ENCODE assay signal across 14 cellular contexts in the genomic region with DNA sequence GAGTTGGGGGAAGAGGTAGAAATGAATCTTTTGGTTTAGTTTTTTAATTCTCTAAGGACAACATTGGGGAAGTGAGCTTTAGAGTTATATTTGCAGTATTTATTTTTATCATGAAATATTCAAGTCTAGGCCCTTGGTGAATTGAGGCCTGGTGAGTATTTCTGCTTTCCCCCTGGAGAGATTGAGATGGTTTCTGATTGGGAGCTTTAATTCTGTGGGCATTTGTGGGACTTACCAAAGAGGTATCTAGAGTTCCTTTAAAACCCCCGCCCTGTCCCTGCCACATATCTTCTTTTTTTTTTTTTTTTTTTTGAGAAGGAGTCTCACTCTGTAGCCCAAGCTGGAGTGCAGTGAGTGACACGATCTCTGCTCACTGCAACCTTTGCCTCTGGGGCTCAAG. TPM values are rescaled to one million over a fixed set of nuclear protein-coding genes. Genes with fewer than 3 reads are reported as not detected.
DNase-seq lines count a peak whose midpoint lies in the region; ATAC-seq, FAIRE-seq and TF ChIP-seq lines count a peak whose summit lies in the region.
"Had no signal": no experiment of that assay in that cellular context is flagged by ENCODE, and none has a peak within 500 bp of the region (broad histone marks: within the 10 kb centered on the region; RNA-seq: fewer than 3 reads in every experiment).

No MANE protein-coding gene starts in this region.

- ATAC-seq in gastrocnemius medialis (no peak), HG03565 (IDR thresholded peaks at IDR 0.05; ENCODE audit: unreplicated experiment) (no peak)

- no peaks in the 10 kb centered on the region for H3K27me3 Mint-ChIP-seq in IgD-negative memory B cell
- H3K27me3 Mint-ChIP-seq: progenitor cell of endocrine pancreas had no signal

- TF ChIP-seq POLR2A in gastrocnemius medialis (IDR thresholded peaks at IDR 0.05), result no peak

- no peaks in the 10 kb centered on the region for H3K9me3 ChIP-seq in duodenal mucosa (ENCODE audit: control insufficient read depth in 1 of 2, low read length in 2 of 2)
- H3K9me3 ChIP-seq in gastrocnemius medialis, result no peaks in the 10 kb centered on the region
- no peaks in the 10 kb centered on the region for H3K9me3 ChIP-seq in small intestine (ENCODE audit: control insufficient read depth, low read depth)
- H3K9me3 ChIP-seq: ascending aorta had no signal

- peaks cover 1% of the 10 kb centered on the region for H3K36me3 Mint-ChIP-seq in IgD-negative memory B cell

- WGBS in small intestine, 3 donors, result 50 to 67% (median 63%) methylated on average over 2 of the region's 2 CpGs

- no peak for TF ChIP-seq CTCF in gastrocnemius medialis (IDR thresholded peaks at IDR 0.05 in 4 of 5, conservative IDR thresholded peaks at IDR 0.05 in 1 of 5)

- intact Hi-C loops in gastrocnemius medialis (cut with DNase I; ENCODE audit: low total_unique reads), result loop anchor here (2.0 kb wide), 1 partner anchor 34 kb away; no protein-coding TSS in a partner anchor

- FAIRE-seq in small intestine (lab: Jason Lieb, UNC), result no peak

- H3K4me3 ChIP-seq in GM08714 (ENCODE audit: low read length) (peak overlapping the region; percentile 29; the same call in 1 of the 2 replicates), duodenal mucosa (ENCODE audit: low read depth in 1 of 2, low read length in 2 of 2) (no peak overlapping the region), gastrocnemius medialis (peak overlapping the region in 1 of 4 donors; percentile 1), small intestine (ENCODE audit: low read depth in 1 of 2, low read length in 2 of 2) (no peak overlapping the region)
- H3K4me3 ChIP-seq: ascending aorta had no signal

- no peak overlapping the region for H3K9ac ChIP-seq in duodenal mucosa (ENCODE audit: low read depth in 1 of 2, low read length in 2 of 2)

- H3K9me3 Mint-ChIP-seq in IgD-negative memory B cell, result no peaks in the 10 kb centered on the region

- H3K4me3 Mint-ChIP-seq in IgD-negative memory B cell, result peak overlapping the region; percentile 62 to 88 (median 80)

- H3K27me3 ChIP-seq in duodenal mucosa (ENCODE audit: control insufficient read depth in 1 of 2, insufficient read depth in 2 of 2, low read length in 2 of 2) (no peaks in the 10 kb centered on the region), gastrocnemius medialis (no peaks in the 10 kb centered on the region), small intestine (ENCODE audit: control insufficient read depth in 2 of 2, insufficient read depth in 2 of 2, low read length in 2 of 2) (no peaks in the 10 kb centered on the region)
- H3K27me3 ChIP-seq: ascending aorta had no signal

- in situ Hi-C loops in gastrocnemius medialis (cut with MboI; ENCODE audit: low sequenced_read_pairs in 4 of 4), result loop anchor here in 1 of 4 donors (10.0 kb wide), 1 partner anchor 74 kb away; no protein-coding TSS in a partner anchor

- H3K4me1 ChIP-seq in duodenal mucosa (ENCODE audit: control insufficient read depth in 1 of 2, insufficient read depth in 2 of 2, low read length in 2 of 2) (peaks cover 12 to 31% of the 10 kb centered on the region in 2 donors), gastrocnemius medialis (peaks cover 78 to 80% of the 10 kb centered on the region in 2 donors), small intestine (ENCODE audit: control insufficient read depth in 2 of 2, insufficient read depth in 1 of 2, low read depth in 1 of 2, low read length in 1 of 2) (peaks cover 0 to 6% of the 10 kb centered on the region in 2 donors)

- no peak for DNase-seq in gastrocnemius medialis
- DNase-seq in NCI-H526 treated with DMSO at 0.1 percent for 48 hours (lab: John Stamatoyannopoulos, UW), result no peak
- no peak for DNase-seq in NCI-H2081 (lab: John Stamatoyannopoulos, UW)
- no peak for DNase-seq in small intestine
- DNase-seq: EL, NCI-H1105, NCI-H226, OCI-M1 had no signal

- peak overlapping the region; percentile 54 to 94 (median 91) for H3K27ac Mint-ChIP-seq in IgD-negative memory B cell
- H3K27ac Mint-ChIP-seq: progenitor cell of endocrine pancreas had no signal

- H3K36me3 ChIP-seq in duodenal mucosa (ENCODE audit: control insufficient read depth in 1 of 2, insufficient read depth in 2 of 2, low read length in 2 of 2) (peaks cover 0 to 22% of the 10 kb centered on the region in 2 donors), gastrocnemius medialis (no peaks in the 10 kb centered on the region), small intestine (ENCODE audit: control insufficient read depth in 2 of 2, insufficient read depth in 2 of 2, low read length in 2 of 2) (peaks cover 0 to 10% of the 10 kb centered on the region in 2 donors)
- H3K36me3 ChIP-seq: ascending aorta had no signal

- peaks cover 57 to 63% (median 61%) of the 10 kb centered on the region in 3 donors for H3K4me1 Mint-ChIP-seq in IgD-negative memory B cell

- peak overlapping the region; percentile 2 for H3K27ac ChIP-seq in duodenal mucosa (ENCODE audit: low read depth, low read length)
- H3K27ac ChIP-seq in gastrocnemius medialis, result peak overlapping the region; percentile 96 to 98 (median 96)
- H3K27ac ChIP-seq in small intestine (ENCODE audit: low read depth in 1 of 2, low read length in 1 of 2), result no peak overlapping the region

RNA-seq across cellular contexts. Expression of gene ACO2, which starts 9.6 kb away (rescaled TPM):
- polyA plus RNA-seq in IgD-negative memory B cell, result 132 TPM
- total RNA-seq in gastrocnemius medialis, result 100 to 1,000 TPM; 361 to 763 (median 473) TPM
- polyA plus RNA-seq in small intestine, result 100 to 1,000 TPM; 126 to 294 (median 216) TPM

RNA-seq across cellular contexts. Expression of gene PHF5A, which starts 10.0 kb away (rescaled TPM):
- polyA plus RNA-seq in IgD-negative memory B cell, result 23.8 TPM
- total RNA-seq in gastrocnemius medialis, result 10 to 100 TPM; 33.8 to 43.5 (median 38.9) TPM
- polyA plus RNA-seq in small intestine, result 10 to 100 TPM; 53.0 to 62.7 (median 57.6) TPM

RNA-seq across cellular contexts. Expression of gene TOB2, which starts 31.9 kb away (rescaled TPM):
- polyA plus RNA-seq in IgD-negative memory B cell (52.2 TPM), small intestine (10 to 100 TPM; 15.1 to 29.8 (median 23.3) TPM)
- 10 to 100 TPM; 48.1 to 93.6 (median 65.7) TPM for total RNA-seq in gastrocnemius medialis

Comparison
In these comparisons a context has a peak if more than half of its experiments do, and no peak if none do; other contexts are left out.
1. H3K27ac ChIP-seq: peak in duodenal mucosa (single experiment) and gastrocnemius medialis (4 of 4); none in small intestine (0 of 2).